Comparison of ENCODE assay signal across 8 cellular contexts in genomic region chr18:13813271-13813849, GRCh38. TPM values are rescaled to one million over a fixed set of nuclear protein-coding genes. Genes with fewer than 3 reads are reported as not detected.
DNase-seq lines count a peak whose midpoint lies in the region; ATAC-seq and TF ChIP-seq lines count a peak whose summit lies in the region.

No MANE protein-coding gene starts in this region.

- no peaks in the 10 kb centered on the region for H3K79me1 ChIP-seq in mesenchymal stem cell (replicated peaks; ENCODE audit: low read length, poor library complexity, severe bottlenecking)

- no peak overlapping the region for H4K91ac ChIP-seq in mesenchymal stem cell (ENCODE audit: low read length)

- H3K23ac ChIP-seq in mesenchymal stem cell (ENCODE audit: low read length in 2 of 2) = no peak overlapping the region

- H2AFZ ChIP-seq in mesenchymal stem cell (ENCODE audit: low read depth, low read length) = no peak overlapping the region

- H3K18ac ChIP-seq in mesenchymal stem cell (ENCODE audit: low read depth in 1 of 2, low read length in 2 of 2) = no peak overlapping the region

- no peak overlapping the region for H3K4me2 ChIP-seq in mesenchymal stem cell (ENCODE audit: low read length, poor library complexity, severe bottlenecking)

- no peak overlapping the region for H2BK120ac ChIP-seq in mesenchymal stem cell (ENCODE audit: low read depth, low read length)

- H3K14ac ChIP-seq in mesenchymal stem cell (ENCODE audit: low read length in 2 of 2) = no peak overlapping the region

- H2BK5ac ChIP-seq in mesenchymal stem cell (ENCODE audit: low read depth, low read length, poor library complexity, severe bottlenecking) = no peak overlapping the region

- no peak overlapping the region for H2BK12ac ChIP-seq in mesenchymal stem cell (ENCODE audit: low read length in 2 of 2)

- H3K4ac ChIP-seq in mesenchymal stem cell (ENCODE audit: low read depth in 1 of 2, low read length in 2 of 2) = no peak overlapping the region

- H2AK5ac ChIP-seq in mesenchymal stem cell (ENCODE audit: low read length, severe bottlenecking) = no peak overlapping the region

- H3K27me3 ChIP-seq in mesenchymal stem cell (ENCODE audit: control insufficient read depth in 1 of 2, insufficient read depth in 1 of 2, low read length in 2 of 2) = peaks cover 0 to 45% of the 10 kb centered on the region in 2 experiments

- no peaks in the 10 kb centered on the region for H3K4me1 ChIP-seq in mesenchymal stem cell (ENCODE audit: control insufficient read depth, insufficient read depth, low read depth, low read length)

- no peak overlapping the region for H4K8ac ChIP-seq in mesenchymal stem cell (ENCODE audit: low read length)

- DNase-seq in A172 (ENCODE audit: low spot score) (peak; percentile 63), GM13977 (ENCODE audit: low spot score) (peak; percentile 75), NCI-H446 (lab: John Stamatoyannopoulos, UW) (peak; percentile 24 to 63), mesenchymal stem cell (peak; percentile 43)
- DNase-seq in activated CD4-positive, alpha-beta T cell treated with anti-CD3 and anti-CD28 coated beads, Interleukin-2, amount 50 U/mL, for 1 hour = peak; percentile 53
- DNase-seq in effector CD4-positive, alpha-beta T cell = peak; percentile 34
- DNase-seq in stimulated activated CD8-positive, alpha-beta memory T cell treated with anti-CD3 and anti-CD28 coated beads, Interleukin-4, amount 100 ng/mL, for 4 hours (ENCODE audit: low read depth in 2 of 2, low spot score in 1 of 2) = peak; percentile 4 to 23

- WGBS in mesenchymal stem cell = 20% methylated on average over 4 of the region's 4 CpGs

- H3K9ac ChIP-seq in mesenchymal stem cell (ENCODE audit: low read length) = no peak overlapping the region

- H3K27ac ChIP-seq in mesenchymal stem cell (ENCODE audit: low read length, poor library complexity, severe bottlenecking) = no peak overlapping the region

- H3K4me3 ChIP-seq in mesenchymal stem cell (ENCODE audit: insufficient read depth in 1 of 2, low read depth in 1 of 2, low read length in 2 of 2) = no peak overlapping the region

- no peaks in the 10 kb centered on the region for H3K9me3 ChIP-seq in mesenchymal stem cell (ENCODE audit: control insufficient read depth, low read length)

- H2BK15ac ChIP-seq in mesenchymal stem cell (ENCODE audit: low read depth, poor library complexity, severe bottlenecking) = no peak overlapping the region

- TF ChIP-seq CTCF in GM13977 (IDR thresholded peaks at IDR 0.05; ENCODE audit: extremely low read depth, insufficient read depth, missing control alignments) = peak; percentile 77

- in situ Hi-C loops in GM13977 (cut with MboI; ENCODE audit: low pct_unique_long_range_greater_than_20kb, low sequenced_read_pairs, unreplicated experiment) = no loop called here

- ATAC-seq in HG03039 (IDR thresholded peaks at IDR 0.05; ENCODE audit: unreplicated experiment) = peak; percentile 86

- no peaks in the 10 kb centered on the region for H3K36me3 ChIP-seq in mesenchymal stem cell (ENCODE audit: control insufficient read depth in 1 of 2, insufficient read depth in 2 of 2, low read depth in 1 of 2, low read length in 2 of 2)

RNA-seq across cellular contexts. Expression of gene MC5R, which starts 10.6 kb away (rescaled TPM):
- 6.7 and 7.5 TPM in 2 replicates for total RNA-seq in A172 (2014; rRNA removed; shearing (Covaris generic))
- not detected for polyA plus RNA-seq in mesenchymal stem cell (2013, experiment 1 of 2)
- not detected for polyA plus RNA-seq in mesenchymal stem cell (2013, experiment 2 of 2)

Comparison
In these comparisons a context has a peak if more than half of its experiments do, and no peak if none do; other contexts are left out.
1. DNase-seq: peak in every context shown above with its lines; median percentile 75 in GM13977; 63 in A172; 53 in activated CD4-positive, alpha-beta T cell treated with anti-CD3 and anti-CD28 coated beads, Interleukin-2, amount 50 U/mL, for 1 hour; 44 in NCI-H446; 43 in mesenchymal stem cell; 34 in effector CD4-positive, alpha-beta T cell; 14 in stimulated activated CD8-positive, alpha-beta memory T cell treated with anti-CD3 and anti-CD28 coated beads, Interleukin-4, amount 100 ng/mL, for 4 hours.